2 cellular contexts compared by ENCODE assay signal in genomic region chr19:55493052-55493649, GRCh38.
TF ChIP-seq lines count a peak whose summit lies in the region.

No MANE protein-coding gene starts in this region.

TF ChIP-seq in liver, 16 proteins besides CTCF, POLR2A, EP300 and RAD21:
- TF ChIP-seq HNF4A (conservative IDR thresholded peaks at IDR 0.05) (no peak), RXRA (IDR thresholded peaks at IDR 0.05) (no peak), YY1 (IDR thresholded peaks at IDR 0.05) (no peak), SP1 (IDR thresholded peaks at IDR 0.05) (no peak), FOXA1 (IDR thresholded peaks at IDR 0.05) (no peak), ATF3 (IDR thresholded peaks at IDR 0.05) (no peak), REST (IDR thresholded peaks at IDR 0.05) (no peak), HNF4G (IDR thresholded peaks at IDR 0.05) (no peak), TAF1 (conservative IDR thresholded peaks at IDR 0.05) (no peak), ZBTB33 (IDR thresholded peaks at IDR 0.05) (no peak)

TF ChIP-seq in HepG2, 621 proteins besides CTCF, POLR2A, EP300 and RAD21:
- TF ChIP-seq GABPB1 (CRISPR knock-in tag; IDR thresholded peaks at IDR 0.05), result no peak
- no peak for TF ChIP-seq DMAP1 (CRISPR knock-in tag; IDR thresholded peaks at IDR 0.05)
- TF ChIP-seq ERF (CRISPR knock-in tag; IDR thresholded peaks at IDR 0.05), result no peak
- no peak for TF ChIP-seq HOXA7 (CRISPR knock-in tag; IDR thresholded peaks at IDR 0.05)
- no peak for TF ChIP-seq POGZ (CRISPR knock-in tag; IDR thresholded peaks at IDR 0.05)
- no peak for TF ChIP-seq HDAC6 (IDR thresholded peaks at IDR 0.05; ENCODE audit: low read depth, low read length)
- no peak for TF ChIP-seq RELA (CRISPR knock-in tag; IDR thresholded peaks at IDR 0.05)
- TF ChIP-seq ZNF790 (CRISPR knock-in tag; IDR thresholded peaks at IDR 0.05; ENCODE audit: borderline replicate concordance), result no peak
- TF ChIP-seq SMYD3 (CRISPR knock-in tag; IDR thresholded peaks at IDR 0.05), result no peak
- TF ChIP-seq TCF12 (IDR thresholded peaks at IDR 0.05), result no peak
- TF ChIP-seq TCF12 (CRISPR knock-in tag; IDR thresholded peaks at IDR 0.05), result no peak
